In genomic region chr6:170186909-170187668, GRCh38 we compare ENCODE assay signal across 23 cellular contexts.
DNase-seq lines count a peak whose midpoint lies in the region; ATAC-seq and TF ChIP-seq lines count a peak whose summit lies in the region.
"Had no signal": no experiment of that assay in that cellular context is flagged by ENCODE, and none has a peak within 500 bp of the region (broad histone marks: within the 10 kb centered on the region; RNA-seq: fewer than 3 reads in every experiment).

No MANE protein-coding gene starts in this region.

- H3K9me3 ChIP-seq in vagina, result no peaks in the 10 kb centered on the region
- no peaks in the 10 kb centered on the region for H3K9me3 ChIP-seq in CD4-positive, alpha-beta T cell (ENCODE audit: control insufficient read depth, low read length)
- H3K9me3 ChIP-seq: adrenal gland, thoracic aorta had no signal

- no peak overlapping the region for H3K27ac ChIP-seq in vagina
- H3K27ac ChIP-seq in CD4-positive, alpha-beta T cell (ENCODE audit: low read depth, low read length), result no peak overlapping the region
- H3K27ac ChIP-seq: A549, adrenal gland, thoracic aorta had no signal

- no peaks in the 10 kb centered on the region for H3K27me3 ChIP-seq in vagina
- H3K27me3 ChIP-seq in CD4-positive, alpha-beta T cell (ENCODE audit: control insufficient read depth, insufficient read depth, low read length), result no peaks in the 10 kb centered on the region

- H3K27me3 Mint-ChIP-seq in activated naive CD4-positive, alpha-beta T cell treated with anti-CD3 and anti-CD28 coated beads, Interleukin-2, amount 10 ng/mL, durations not matched to agents 7 days and 5 days, result peaks cover 3% of the 10 kb centered on the region
- peaks cover 5% of the 10 kb centered on the region for H3K27me3 Mint-ChIP-seq in CD4-positive, alpha-beta T cell
- H3K27me3 Mint-ChIP-seq: stimulated activated naive CD8-positive, alpha-beta T cell treated with anti-CD3 and anti-CD28 coated beads, Interleukin-15, Interleukin-2, amounts not matched to agents 100 ng/mL and 50 ng/mL, for 24 hours had no signal

- no peaks in the 10 kb centered on the region for H3K36me3 ChIP-seq in vagina
- H3K36me3 ChIP-seq: adrenal gland, thoracic aorta had no signal

- peaks cover 12% of the 10 kb centered on the region for H3K4me1 ChIP-seq in vagina
- H3K4me1 ChIP-seq: A549, adrenal gland had no signal

- POLR2A ChIA-PET in CD4-positive, alpha-beta T cell (lab: Charles Lee), result no interaction called here

- intact Hi-C loops in vagina (cut with DNase I), result no loop called here
- intact Hi-C loops in CD4-positive, alpha-beta T cell (cut with DNase I, micrococcal nuclease), result no loop called here

- peaks cover 8% of the 10 kb centered on the region for H3K9me3 Mint-ChIP-seq in activated naive CD4-positive, alpha-beta T cell treated with anti-CD3 and anti-CD28 coated beads, Interleukin-2, amount 10 ng/mL, durations not matched to agents 7 days and 5 days
- H3K9me3 Mint-ChIP-seq in activated naive CD4-positive, alpha-beta T cell treated with anti-CD3 and anti-CD28 coated beads, Interleukin-2, amount 50 U/mL, for 72 hours, result peaks cover 11 to 15% of the 10 kb centered on the region in 2 donors
- H3K9me3 Mint-ChIP-seq in CD4-positive, alpha-beta T cell, result peaks cover 4% of the 10 kb centered on the region

- CTCF ChIA-PET in activated naive CD4-positive, alpha-beta T cell treated with anti-CD3 and anti-CD28 coated beads, Interleukin-2, amount 10 ng/mL, durations not matched to agents 7 days and 5 days (lab: Charles Lee), result no interaction called here
- CTCF ChIA-PET in CD4-positive, alpha-beta T cell (lab: Charles Lee), result no interaction called here

- no peak overlapping the region for H3K4me3 Mint-ChIP-seq in activated naive CD4-positive, alpha-beta T cell treated with anti-CD3 and anti-CD28 coated beads, Interleukin-2, amount 10 ng/mL, durations not matched to agents 7 days and 5 days
- H3K4me3 Mint-ChIP-seq in CD4-positive, alpha-beta T cell, result no peak overlapping the region
- H3K4me3 Mint-ChIP-seq: activated T-cell treated with anti-CD3 and anti-CD28 coated beads, Interleukin-2, amount 50 U/mL, for 4 hours; CD4-positive, alpha-beta memory T cell; stimulated activated naive CD8-positive, alpha-beta T cell treated with anti-CD3 and anti-CD28 coated beads, Interleukin-15, Interleukin-2, amounts not matched to agents 100 ng/mL and 50 ng/mL, for 24 hours had no signal

- H3K27ac Mint-ChIP-seq in activated naive CD4-positive, alpha-beta T cell treated with anti-CD3 and anti-CD28 coated beads, Interleukin-2, amount 10 ng/mL, durations not matched to agents 7 days and 5 days, result no peak overlapping the region
- no peak overlapping the region for H3K27ac Mint-ChIP-seq in activated naive CD4-positive, alpha-beta T cell treated with anti-CD3 and anti-CD28 coated beads, Interleukin-2, amount 50 U/mL, for 72 hours
- H3K27ac Mint-ChIP-seq in CD4-positive, alpha-beta T cell, result no peak overlapping the region
- H3K27ac Mint-ChIP-seq: CD4-positive, alpha-beta memory T cell; stimulated activated naive CD8-positive, alpha-beta T cell treated with anti-CD3 and anti-CD28 coated beads, Interleukin-15, Interleukin-2, amounts not matched to agents 100 ng/mL and 50 ng/mL, for 24 hours had no signal

- TF ChIP-seq POLR2A in vagina (IDR thresholded peaks at IDR 0.05), result no peak

- peak; percentile 14 for DNase-seq in activated naive CD4-positive, alpha-beta T cell treated with anti-CD3 and anti-CD28 coated beads, Interleukin-2, amount 10 ng/mL, durations not matched to agents 7 days and 5 days
- no peak for DNase-seq in activated naive CD4-positive, alpha-beta T cell treated with anti-CD3 and anti-CD28 coated beads, Interleukin-2, amount 50 U/mL, for 72 hours (ENCODE audit: low spot score in 2 of 2)
- DNase-seq in activated CD8-positive, alpha-beta memory T cell treated with anti-CD3 and anti-CD28 coated beads, Interleukin-2, amount 50 U/mL, for 48 hours, result peak; percentile 35
- DNase-seq in mucosa of gallbladder (ENCODE audit: low spot score), result peak; percentile 4
- DNase-seq in vagina (ENCODE audit: extremely low spot score in 2 of 2), result peak; percentile 83 to 93
- DNase-seq in stimulated activated CD4-positive, alpha-beta T cell treated with anti-CD3 and anti-CD28 coated beads, Interleukin-2, amount 100 ng/mL, for 24 hours, result no peak
- DNase-seq in CD4-positive, alpha-beta T cell, result no peak
- DNase-seq: activated CD4-positive, alpha-beta T cell treated with anti-CD3 and anti-CD28 coated beads for 1 hour; activated naive CD4-positive, alpha-beta T cell; activated T-cell treated with anti-CD3 and anti-CD28 coated beads, Interleukin-2, amount 50 U/mL, for 4 hours; AML-193; CD4-positive, alpha-beta memory T cell; DMS 273 treated with DMSO at 0.1 percent for 48 hours; effector CD8-positive, alpha-beta T cell; foreskin fibroblast; NCI-H1694 treated with DMSO at 0.1 percent for 48 hours; T-helper 2 cell had no signal

- H3K4me1 Mint-ChIP-seq in activated naive CD4-positive, alpha-beta T cell treated with anti-CD3 and anti-CD28 coated beads, Interleukin-2, amount 10 ng/mL, durations not matched to agents 7 days and 5 days, result no peaks in the 10 kb centered on the region
- peaks cover 5% of the 10 kb centered on the region for H3K4me1 Mint-ChIP-seq in CD4-positive, alpha-beta T cell (ENCODE audit: low read depth)

- no peak for ATAC-seq in activated naive CD4-positive, alpha-beta T cell treated with anti-CD3 and anti-CD28 coated beads, Interleukin-2, amount 50 U/mL, for 72 hours
- ATAC-seq in HG03025 (IDR thresholded peaks at IDR 0.05; ENCODE audit: low FRiP score, unreplicated experiment), result no peak
- no peak for ATAC-seq in CD4-positive, alpha-beta T cell (ENCODE audit: poor library complexity)
- ATAC-seq: A549; activated T-cell treated with anti-CD3 and anti-CD28 coated beads, Interleukin-2, amount 50 U/mL, for 4 hours; SK-N-SH treated with all-trans-retinoic acid at 6 μM for 48 hours had no signal

- TF ChIP-seq CTCF in vagina (IDR thresholded peaks at IDR 0.05), result no peak
- no peak for TF ChIP-seq CTCF in CD4-positive, alpha-beta T cell (IDR thresholded peaks at IDR 0.05)

- peaks cover 2% of the 10 kb centered on the region for H3K36me3 Mint-ChIP-seq in activated naive CD4-positive, alpha-beta T cell treated with anti-CD3 and anti-CD28 coated beads, Interleukin-2, amount 10 ng/mL, durations not matched to agents 7 days and 5 days
- H3K36me3 Mint-ChIP-seq in activated naive CD4-positive, alpha-beta T cell treated with anti-CD3 and anti-CD28 coated beads, Interleukin-2, amount 50 U/mL, for 72 hours, result peaks cover 4 to 5% of the 10 kb centered on the region in 2 donors
- no peaks in the 10 kb centered on the region for H3K36me3 Mint-ChIP-seq in CD4-positive, alpha-beta T cell (ENCODE audit: low read depth)
- H3K36me3 Mint-ChIP-seq: CD4-positive, alpha-beta memory T cell had no signal

- no peak overlapping the region for H3K4me3 ChIP-seq in vagina
- H3K4me3 ChIP-seq: A549, adrenal gland, thoracic aorta had no signal

Comparison
In these comparisons a context has a peak if more than half of its experiments do, and no peak if none do; other contexts are left out.
1. DNase-seq: peak in activated naive CD4-positive, alpha-beta T cell treated with anti-CD3 and anti-CD28 coated beads, Interleukin-2, amount 10 ng/mL, durations not matched to agents 7 days and 5 days (single experiment), activated CD8-positive, alpha-beta memory T cell treated with anti-CD3 and anti-CD28 coated beads, Interleukin-2, amount 50 U/mL, for 48 hours (single experiment), mucosa of gallbladder (single experiment) and vagina (2 of 2); none in activated naive CD4-positive, alpha-beta T cell treated with anti-CD3 and anti-CD28 coated beads, Interleukin-2, amount 50 U/mL, for 72 hours (0 of 2), stimulated activated CD4-positive, alpha-beta T cell treated with anti-CD3 and anti-CD28 coated beads, Interleukin-2, amount 100 ng/mL, for 24 hours (0 of 2) and CD4-positive, alpha-beta T cell (0 of 10).